Comparison of ENCODE assay signal across 2 cellular contexts in the genomic region with DNA sequence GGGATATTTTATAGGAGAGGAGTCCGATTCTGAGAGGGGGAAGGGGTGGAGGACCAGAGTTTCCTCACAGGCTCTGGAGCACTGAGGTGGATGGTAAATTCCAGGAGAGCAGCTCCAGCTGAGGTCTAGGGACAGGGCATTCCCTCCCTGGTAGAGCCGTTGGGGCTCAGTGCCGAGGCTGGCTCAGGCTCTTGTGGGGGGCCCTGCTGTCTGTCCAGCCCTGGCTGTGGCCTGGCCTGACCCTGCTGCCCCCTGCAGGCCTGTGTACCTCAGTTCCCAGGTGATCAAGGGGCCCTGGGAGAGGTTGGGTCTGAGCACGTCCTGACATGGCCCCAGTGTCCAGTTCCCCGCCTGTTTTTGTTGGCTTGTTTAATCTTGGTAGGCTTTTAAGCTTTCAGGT.
TF ChIP-seq lines count a peak whose summit lies in the region.

No MANE protein-coding gene starts in this region.

TF ChIP-seq in GM23338, 12 proteins besides CTCF, POLR2A, EP300 and RAD21 (continued from another document):
- TF ChIP-seq, protein P1, sequence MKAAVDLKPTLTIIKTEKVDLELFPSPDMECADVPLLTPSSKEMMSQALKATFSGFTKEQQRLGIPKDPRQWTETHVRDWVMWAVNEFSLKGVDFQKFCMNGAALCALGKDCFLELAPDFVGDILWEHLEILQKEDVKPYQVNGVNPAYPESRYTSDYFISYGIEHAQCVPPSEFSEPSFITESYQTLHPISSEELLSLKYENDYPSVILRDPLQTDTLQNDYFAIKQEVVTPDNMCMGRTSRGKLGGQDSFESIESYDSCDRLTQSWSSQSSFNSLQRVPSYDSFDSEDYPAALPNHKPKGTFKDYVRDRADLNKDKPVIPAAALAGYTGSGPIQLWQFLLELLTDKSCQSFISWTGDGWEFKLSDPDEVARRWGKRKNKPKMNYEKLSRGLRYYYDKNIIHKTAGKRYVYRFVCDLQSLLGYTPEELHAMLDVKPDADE (IDR thresholded peaks at IDR 0.05), result no peak
- no peak for TF ChIP-seq EZH2 (IDR thresholded peaks at IDR 0.05; ENCODE audit: low read depth, unreplicated experiment)
- no peak for TF ChIP-seq ZNF114 (CRISPR knock-in tag; IDR thresholded peaks at IDR 0.05)
- TF ChIP-seq, protein P2, sequence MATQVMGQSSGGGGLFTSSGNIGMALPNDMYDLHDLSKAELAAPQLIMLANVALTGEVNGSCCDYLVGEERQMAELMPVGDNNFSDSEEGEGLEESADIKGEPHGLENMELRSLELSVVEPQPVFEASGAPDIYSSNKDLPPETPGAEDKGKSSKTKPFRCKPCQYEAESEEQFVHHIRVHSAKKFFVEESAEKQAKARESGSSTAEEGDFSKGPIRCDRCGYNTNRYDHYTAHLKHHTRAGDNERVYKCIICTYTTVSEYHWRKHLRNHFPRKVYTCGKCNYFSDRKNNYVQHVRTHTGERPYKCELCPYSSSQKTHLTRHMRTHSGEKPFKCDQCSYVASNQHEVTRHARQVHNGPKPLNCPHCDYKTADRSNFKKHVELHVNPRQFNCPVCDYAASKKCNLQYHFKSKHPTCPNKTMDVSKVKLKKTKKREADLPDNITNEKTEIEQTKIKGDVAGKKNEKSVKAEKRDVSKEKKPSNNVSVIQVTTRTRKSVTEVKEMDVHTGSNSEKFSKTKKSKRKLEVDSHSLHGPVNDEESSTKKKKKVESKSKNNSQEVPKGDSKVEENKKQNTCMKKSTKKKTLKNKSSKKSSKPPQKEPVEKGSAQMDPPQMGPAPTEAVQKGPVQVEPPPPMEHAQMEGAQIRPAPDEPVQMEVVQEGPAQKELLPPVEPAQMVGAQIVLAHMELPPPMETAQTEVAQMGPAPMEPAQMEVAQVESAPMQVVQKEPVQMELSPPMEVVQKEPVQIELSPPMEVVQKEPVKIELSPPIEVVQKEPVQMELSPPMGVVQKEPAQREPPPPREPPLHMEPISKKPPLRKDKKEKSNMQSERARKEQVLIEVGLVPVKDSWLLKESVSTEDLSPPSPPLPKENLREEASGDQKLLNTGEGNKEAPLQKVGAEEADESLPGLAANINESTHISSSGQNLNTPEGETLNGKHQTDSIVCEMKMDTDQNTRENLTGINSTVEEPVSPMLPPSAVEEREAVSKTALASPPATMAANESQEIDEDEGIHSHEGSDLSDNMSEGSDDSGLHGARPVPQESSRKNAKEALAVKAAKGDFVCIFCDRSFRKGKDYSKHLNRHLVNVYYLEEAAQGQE (IDR thresholded peaks at IDR 0.05; ENCODE audit: unreplicated experiment), result no peak
- TF ChIP-seq, protein P3, sequence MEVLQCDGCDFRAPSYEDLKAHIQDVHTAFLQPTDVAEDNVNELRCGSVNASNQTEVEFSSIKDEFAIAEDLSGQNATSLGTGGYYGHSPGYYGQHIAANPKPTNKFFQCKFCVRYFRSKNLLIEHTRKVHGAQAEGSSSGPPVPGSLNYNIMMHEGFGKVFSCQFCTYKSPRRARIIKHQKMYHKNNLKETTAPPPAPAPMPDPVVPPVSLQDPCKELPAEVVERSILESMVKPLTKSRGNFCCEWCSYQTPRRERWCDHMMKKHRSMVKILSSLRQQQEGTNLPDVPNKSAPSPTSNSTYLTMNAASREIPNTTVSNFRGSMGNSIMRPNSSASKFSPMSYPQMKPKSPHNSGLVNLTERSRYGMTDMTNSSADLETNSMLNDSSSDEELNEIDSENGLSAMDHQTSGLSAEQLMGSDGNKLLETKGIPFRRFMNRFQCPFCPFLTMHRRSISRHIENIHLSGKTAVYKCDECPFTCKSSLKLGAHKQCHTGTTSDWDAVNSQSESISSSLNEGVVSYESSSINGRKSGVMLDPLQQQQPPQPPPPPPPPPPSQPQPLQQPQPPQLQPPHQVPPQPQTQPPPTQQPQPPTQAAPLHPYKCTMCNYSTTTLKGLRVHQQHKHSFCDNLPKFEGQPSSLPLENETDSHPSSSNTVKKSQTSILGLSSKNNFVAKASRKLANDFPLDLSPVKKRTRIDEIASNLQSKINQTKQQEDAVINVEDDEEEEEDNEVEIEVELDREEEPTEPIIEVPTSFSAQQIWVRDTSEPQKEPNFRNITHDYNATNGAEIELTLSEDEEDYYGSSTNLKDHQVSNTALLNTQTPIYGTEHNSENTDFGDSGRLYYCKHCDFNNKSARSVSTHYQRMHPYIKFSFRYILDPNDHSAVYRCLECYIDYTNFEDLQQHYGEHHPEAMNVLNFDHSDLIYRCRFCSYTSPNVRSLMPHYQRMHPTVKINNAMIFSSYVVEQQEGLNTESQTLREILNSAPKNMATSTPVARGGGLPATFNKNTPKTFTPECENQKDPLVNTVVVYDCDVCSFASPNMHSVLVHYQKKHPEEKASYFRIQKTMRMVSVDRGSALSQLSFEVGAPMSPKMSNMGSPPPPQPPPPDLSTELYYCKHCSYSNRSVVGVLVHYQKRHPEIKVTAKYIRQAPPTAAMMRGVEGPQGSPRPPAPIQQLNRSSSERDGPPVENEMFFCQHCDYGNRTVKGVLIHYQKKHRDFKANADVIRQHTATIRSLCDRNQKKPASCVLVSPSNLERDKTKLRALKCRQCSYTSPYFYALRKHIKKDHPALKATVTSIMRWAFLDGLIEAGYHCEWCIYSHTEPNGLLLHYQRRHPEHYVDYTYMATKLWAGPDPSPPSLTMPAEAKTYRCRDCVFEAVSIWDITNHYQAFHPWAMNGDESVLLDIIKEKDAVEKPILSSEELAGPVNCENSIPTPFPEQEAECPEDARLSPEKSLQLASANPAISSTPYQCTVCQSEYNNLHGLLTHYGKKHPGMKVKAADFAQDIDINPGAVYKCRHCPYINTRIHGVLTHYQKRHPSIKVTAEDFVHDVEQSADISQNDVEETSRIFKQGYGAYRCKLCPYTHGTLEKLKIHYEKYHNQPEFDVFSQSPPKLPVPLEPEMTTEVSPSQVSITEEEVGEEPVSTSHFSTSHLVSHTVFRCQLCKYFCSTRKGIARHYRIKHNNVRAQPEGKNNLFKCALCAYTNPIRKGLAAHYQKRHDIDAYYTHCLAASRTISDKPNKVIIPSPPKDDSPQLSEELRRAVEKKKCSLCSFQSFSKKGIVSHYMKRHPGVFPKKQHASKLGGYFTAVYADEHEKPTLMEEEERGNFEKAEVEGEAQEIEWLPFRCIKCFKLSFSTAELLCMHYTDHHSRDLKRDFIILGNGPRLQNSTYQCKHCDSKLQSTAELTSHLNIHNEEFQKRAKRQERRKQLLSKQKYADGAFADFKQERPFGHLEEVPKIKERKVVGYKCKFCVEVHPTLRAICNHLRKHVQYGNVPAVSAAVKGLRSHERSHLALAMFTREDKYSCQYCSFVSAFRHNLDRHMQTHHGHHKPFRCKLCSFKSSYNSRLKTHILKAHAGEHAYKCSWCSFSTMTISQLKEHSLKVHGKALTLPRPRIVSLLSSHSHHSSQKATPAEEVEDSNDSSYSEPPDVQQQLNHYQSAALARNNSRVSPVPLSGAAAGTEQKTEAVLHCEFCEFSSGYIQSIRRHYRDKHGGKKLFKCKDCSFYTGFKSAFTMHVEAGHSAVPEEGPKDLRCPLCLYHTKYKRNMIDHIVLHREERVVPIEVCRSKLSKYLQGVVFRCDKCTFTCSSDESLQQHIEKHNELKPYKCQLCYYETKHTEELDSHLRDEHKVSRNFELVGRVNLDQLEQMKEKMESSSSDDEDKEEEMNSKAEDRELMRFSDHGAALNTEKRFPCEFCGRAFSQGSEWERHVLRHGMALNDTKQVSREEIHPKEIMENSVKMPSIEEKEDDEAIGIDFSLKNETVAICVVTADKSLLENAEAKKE (CRISPR knock-in tag; IDR thresholded peaks at IDR 0.05), result no peak
- no peak for TF ChIP-seq JUNB (IDR thresholded peaks at IDR 0.05; ENCODE audit: unreplicated experiment)
- no peak for TF ChIP-seq CREB1 (CRISPR knock-in tag; IDR thresholded peaks at IDR 0.05; ENCODE audit: low read depth)
TF ChIP-seq in GM23338: peak in this region for 0.

TF ChIP-seq in HepG2, 621 proteins besides CTCF, POLR2A, EP300 and RAD21 (continued from another document and continues in another):
- TF ChIP-seq, protein P4, sequence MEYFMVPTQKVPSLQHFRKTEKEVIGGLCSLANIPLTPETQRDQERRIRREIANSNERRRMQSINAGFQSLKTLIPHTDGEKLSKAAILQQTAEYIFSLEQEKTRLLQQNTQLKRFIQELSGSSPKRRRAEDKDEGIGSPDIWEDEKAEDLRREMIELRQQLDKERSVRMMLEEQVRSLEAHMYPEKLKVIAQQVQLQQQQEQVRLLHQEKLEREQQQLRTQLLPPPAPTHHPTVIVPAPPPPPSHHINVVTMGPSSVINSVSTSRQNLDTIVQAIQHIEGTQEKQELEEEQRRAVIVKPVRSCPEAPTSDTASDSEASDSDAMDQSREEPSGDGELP (IDR thresholded peaks at IDR 0.05; ENCODE audit: borderline replicate concordance, low read depth), result peak; percentile 67; the same call in 1 of the 2 replicates
- TF ChIP-seq PITX1 (CRISPR knock-in tag; IDR thresholded peaks at IDR 0.05), result no peak
- peak; percentile 38 for TF ChIP-seq STAG1 (CRISPR knock-in tag; IDR thresholded peaks at IDR 0.05)
- TF ChIP-seq BCL6 (CRISPR knock-in tag; IDR thresholded peaks at IDR 0.05), result no peak
- TF ChIP-seq, protein P5, sequence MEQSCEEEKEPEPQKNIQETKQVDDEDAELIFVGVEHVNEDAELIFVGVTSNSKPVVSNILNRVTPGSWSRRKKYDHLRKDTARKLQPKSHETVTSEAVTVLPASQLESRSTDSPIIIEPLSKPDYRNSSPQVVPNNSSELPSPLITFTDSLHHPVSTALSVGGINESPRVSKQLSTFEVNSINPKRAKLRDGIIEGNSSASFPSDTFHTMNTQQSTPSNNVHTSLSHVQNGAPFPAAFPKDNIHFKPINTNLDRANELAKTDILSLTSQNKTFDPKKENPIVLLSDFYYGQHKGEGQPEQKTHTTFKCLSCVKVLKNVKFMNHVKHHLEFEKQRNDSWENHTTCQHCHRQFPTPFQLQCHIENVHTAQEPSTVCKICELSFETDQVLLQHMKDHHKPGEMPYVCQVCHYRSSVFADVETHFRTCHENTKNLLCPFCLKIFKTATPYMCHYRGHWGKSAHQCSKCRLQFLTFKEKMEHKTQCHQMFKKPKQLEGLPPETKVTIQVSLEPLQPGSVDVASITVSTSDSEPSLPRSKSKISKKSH (CRISPR knock-in tag; IDR thresholded peaks at IDR 0.05; ENCODE audit: borderline replicate concordance), result 0 out of 2 replicates have a peak, but pooled peaks have one; percentile 21
- TF ChIP-seq, protein P6, sequence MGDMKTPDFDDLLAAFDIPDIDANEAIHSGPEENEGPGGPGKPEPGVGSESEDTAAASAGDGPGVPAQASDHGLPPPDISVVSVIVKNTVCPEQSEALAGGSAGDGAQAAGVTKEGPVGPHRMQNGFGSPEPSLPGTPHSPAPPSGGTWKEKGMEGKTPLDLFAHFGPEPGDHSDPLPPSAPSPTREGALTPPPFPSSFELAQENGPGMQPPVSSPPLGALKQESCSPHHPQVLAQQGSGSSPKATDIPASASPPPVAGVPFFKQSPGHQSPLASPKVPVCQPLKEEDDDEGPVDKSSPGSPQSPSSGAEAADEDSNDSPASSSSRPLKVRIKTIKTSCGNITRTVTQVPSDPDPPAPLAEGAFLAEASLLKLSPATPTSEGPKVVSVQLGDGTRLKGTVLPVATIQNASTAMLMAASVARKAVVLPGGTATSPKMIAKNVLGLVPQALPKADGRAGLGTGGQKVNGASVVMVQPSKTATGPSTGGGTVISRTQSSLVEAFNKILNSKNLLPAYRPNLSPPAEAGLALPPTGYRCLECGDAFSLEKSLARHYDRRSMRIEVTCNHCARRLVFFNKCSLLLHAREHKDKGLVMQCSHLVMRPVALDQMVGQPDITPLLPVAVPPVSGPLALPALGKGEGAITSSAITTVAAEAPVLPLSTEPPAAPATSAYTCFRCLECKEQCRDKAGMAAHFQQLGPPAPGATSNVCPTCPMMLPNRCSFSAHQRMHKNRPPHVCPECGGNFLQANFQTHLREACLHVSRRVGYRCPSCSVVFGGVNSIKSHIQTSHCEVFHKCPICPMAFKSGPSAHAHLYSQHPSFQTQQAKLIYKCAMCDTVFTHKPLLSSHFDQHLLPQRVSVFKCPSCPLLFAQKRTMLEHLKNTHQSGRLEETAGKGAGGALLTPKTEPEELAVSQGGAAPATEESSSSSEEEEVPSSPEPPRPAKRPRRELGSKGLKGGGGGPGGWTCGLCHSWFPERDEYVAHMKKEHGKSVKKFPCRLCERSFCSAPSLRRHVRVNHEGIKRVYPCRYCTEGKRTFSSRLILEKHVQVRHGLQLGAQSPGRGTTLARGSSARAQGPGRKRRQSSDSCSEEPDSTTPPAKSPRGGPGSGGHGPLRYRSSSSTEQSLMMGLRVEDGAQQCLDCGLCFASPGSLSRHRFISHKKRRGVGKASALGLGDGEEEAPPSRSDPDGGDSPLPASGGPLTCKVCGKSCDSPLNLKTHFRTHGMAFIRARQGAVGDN (CRISPR knock-in tag; IDR thresholded peaks at IDR 0.05), result peak; percentile 48
- no peak for TF ChIP-seq ZNF777 (CRISPR knock-in tag; IDR thresholded peaks at IDR 0.05)
- no peak for TF ChIP-seq NR2F6 (IDR thresholded peaks at IDR 0.05)
- TF ChIP-seq NR2F6 (CRISPR knock-in tag; IDR thresholded peaks at IDR 0.05), result no peak
- TF ChIP-seq KAT2B (IDR thresholded peaks at IDR 0.05; ENCODE audit: borderline replicate concordance, low read depth, low read length), result no peak
- TF ChIP-seq FOXA1 (IDR thresholded peaks at IDR 0.05), result no peak
- 0 out of 2 replicates have a peak, but pooled peaks have one; percentile 14 for TF ChIP-seq FOXA1 (CRISPR knock-in tag; IDR thresholded peaks at IDR 0.05)
- TF ChIP-seq HDAC2 (CRISPR knock-in tag; IDR thresholded peaks at IDR 0.05), result 0 out of 2 replicates have a peak, but pooled peaks have one; percentile 19
- TF ChIP-seq, protein P7, sequence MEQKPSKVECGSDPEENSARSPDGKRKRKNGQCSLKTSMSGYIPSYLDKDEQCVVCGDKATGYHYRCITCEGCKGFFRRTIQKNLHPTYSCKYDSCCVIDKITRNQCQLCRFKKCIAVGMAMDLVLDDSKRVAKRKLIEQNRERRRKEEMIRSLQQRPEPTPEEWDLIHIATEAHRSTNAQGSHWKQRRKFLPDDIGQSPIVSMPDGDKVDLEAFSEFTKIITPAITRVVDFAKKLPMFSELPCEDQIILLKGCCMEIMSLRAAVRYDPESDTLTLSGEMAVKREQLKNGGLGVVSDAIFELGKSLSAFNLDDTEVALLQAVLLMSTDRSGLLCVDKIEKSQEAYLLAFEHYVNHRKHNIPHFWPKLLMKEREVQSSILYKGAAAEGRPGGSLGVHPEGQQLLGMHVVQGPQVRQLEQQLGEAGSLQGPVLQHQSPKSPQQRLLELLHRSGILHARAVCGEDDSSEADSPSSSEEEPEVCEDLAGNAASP (CRISPR knock-in tag; IDR thresholded peaks at IDR 0.05; ENCODE audit: borderline replicate concordance), result peak; percentile 89; the same call in 1 of the 2 replicates
- peak; percentile 17; the same call in 1 of the 2 replicates for TF ChIP-seq GABPB1 (CRISPR knock-in tag; IDR thresholded peaks at IDR 0.05)
- TF ChIP-seq, protein P8, sequence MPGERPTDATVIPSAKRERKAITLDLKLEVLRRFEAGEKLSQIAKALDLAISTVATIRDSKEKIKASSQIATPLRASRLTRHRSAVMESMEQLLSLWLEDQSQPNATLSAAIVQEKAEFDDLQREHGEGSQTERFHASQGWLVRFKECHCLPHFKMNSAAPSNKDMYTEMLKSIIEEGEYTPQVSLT (CRISPR knock-in tag; IDR thresholded peaks at IDR 0.05; ENCODE audit: borderline replicate concordance, low read depth), result no peak
- TF ChIP-seq, protein P9, sequence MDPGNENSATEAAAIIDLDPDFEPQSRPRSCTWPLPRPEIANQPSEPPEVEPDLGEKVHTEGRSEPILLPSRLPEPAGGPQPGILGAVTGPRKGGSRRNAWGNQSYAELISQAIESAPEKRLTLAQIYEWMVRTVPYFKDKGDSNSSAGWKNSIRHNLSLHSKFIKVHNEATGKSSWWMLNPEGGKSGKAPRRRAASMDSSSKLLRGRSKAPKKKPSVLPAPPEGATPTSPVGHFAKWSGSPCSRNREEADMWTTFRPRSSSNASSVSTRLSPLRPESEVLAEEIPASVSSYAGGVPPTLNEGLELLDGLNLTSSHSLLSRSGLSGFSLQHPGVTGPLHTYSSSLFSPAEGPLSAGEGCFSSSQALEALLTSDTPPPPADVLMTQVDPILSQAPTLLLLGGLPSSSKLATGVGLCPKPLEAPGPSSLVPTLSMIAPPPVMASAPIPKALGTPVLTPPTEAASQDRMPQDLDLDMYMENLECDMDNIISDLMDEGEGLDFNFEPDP (CRISPR knock-in tag; conservative IDR thresholded peaks at IDR 0.05), result 0 out of 2 replicates have a peak, but pooled peaks have one; percentile 56
